ENCODE assay signal across 17 cellular contexts in the genomic region with DNA sequence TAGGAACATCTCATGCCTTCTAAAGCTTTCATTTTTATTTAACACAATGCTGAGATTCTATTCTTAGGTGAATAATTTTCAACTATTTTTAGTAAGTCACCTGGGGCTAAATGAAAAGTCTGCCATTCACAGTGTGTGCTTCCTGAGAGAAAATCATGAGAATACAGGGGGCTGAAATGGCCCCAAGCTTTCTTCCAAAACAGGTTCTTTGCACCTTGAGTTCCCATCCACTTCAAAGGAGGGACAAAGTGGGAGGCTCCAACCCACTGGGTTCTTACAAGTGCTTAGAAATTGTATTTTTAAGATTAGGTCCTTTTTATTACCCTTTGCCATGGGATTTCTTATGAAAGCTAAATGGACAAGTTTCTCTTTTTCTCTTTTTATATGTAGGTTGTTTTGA. TPM values are rescaled to one million over a fixed set of nuclear protein-coding genes. Genes with fewer than 3 reads are reported as not detected.
DNase-seq lines count a peak whose midpoint lies in the region; ATAC-seq and TF ChIP-seq lines count a peak whose summit lies in the region.
"Had no signal": no experiment of that assay in that cellular context is flagged by ENCODE, and none has a peak within 500 bp of the region (broad histone marks: within the 10 kb centered on the region; RNA-seq: fewer than 3 reads in every experiment).

No MANE protein-coding gene starts in this region.

- H3K9me3 Mint-ChIP-seq in MCF 10A (ENCODE audit: unreplicated experiment) (no peaks in the 10 kb centered on the region), chondrocyte (ENCODE audit: low read depth) (no peaks in the 10 kb centered on the region)
- H3K9me3 Mint-ChIP-seq: endodermal cell had no signal

- H3K4me1 Mint-ChIP-seq in MCF 10A (ENCODE audit: insufficient read depth, unreplicated experiment) = no peaks in the 10 kb centered on the region
- H3K4me1 Mint-ChIP-seq in chondrocyte (ENCODE audit: low read depth) = peaks cover 56% of the 10 kb centered on the region

- POLR2A ChIA-PET in MCF 10A (lab: Yijun Ruan, JAX) = interaction anchor here (1.1 to 2.6 kb wide), 2 partner anchors 22 to 445 kb away, joined by 3 to 10 read pairs; a partner anchor contains a TSS

- no peaks in the 10 kb centered on the region for H3K9me3 ChIP-seq in breast epithelium
- H3K9me3 ChIP-seq in SJCRH30 (replicated peaks) = no peaks in the 10 kb centered on the region
- H3K9me3 ChIP-seq in lower lobe of right lung = no peaks in the 10 kb centered on the region
- H3K9me3 ChIP-seq: heart right ventricle, suprapubic skin had no signal

- H3K36me3 Mint-ChIP-seq in MCF 10A (ENCODE audit: insufficient read depth, unreplicated experiment) (peaks cover 54% of the 10 kb centered on the region), chondrocyte (ENCODE audit: low read depth) (peaks cover 19% of the 10 kb centered on the region)

- no peak overlapping the region for H3K4me3 ChIP-seq in breast epithelium
- H3K4me3 ChIP-seq in SJCRH30 = no peak overlapping the region
- H3K4me3 ChIP-seq in lower lobe of right lung = no peak overlapping the region
- H3K4me3 ChIP-seq: heart right ventricle, suprapubic skin had no signal

- no peak for ATAC-seq in lower lobe of right lung
- no peak for ATAC-seq in GM21447 (IDR thresholded peaks at IDR 0.05; ENCODE audit: unreplicated experiment)
- ATAC-seq: heart right ventricle, left ventricle myocardium superior had no signal

- no peaks in the 10 kb centered on the region for H3K27me3 ChIP-seq in breast epithelium
- H3K27me3 ChIP-seq in SJCRH30 = no peaks in the 10 kb centered on the region
- H3K27me3 ChIP-seq in lower lobe of right lung (ENCODE audit: low read depth) = no peaks in the 10 kb centered on the region
- H3K27me3 ChIP-seq: heart right ventricle, suprapubic skin had no signal

- H3K27ac Mint-ChIP-seq in MCF 10A (ENCODE audit: low read depth, unreplicated experiment) (no peak overlapping the region), chondrocyte (ENCODE audit: unreplicated experiment) (peak overlapping the region; percentile 84)
- H3K27ac Mint-ChIP-seq: endodermal cell had no signal

- H3K36me3 ChIP-seq in breast epithelium (no peaks in the 10 kb centered on the region), SJCRH30 (peaks cover 19% of the 10 kb centered on the region), lower lobe of right lung (peaks cover 13% of the 10 kb centered on the region)

- no peak for TF ChIP-seq CTCF in MCF 10A (IDR thresholded peaks at IDR 0.05; ENCODE audit: unreplicated experiment)
- TF ChIP-seq CTCF in breast epithelium (IDR thresholded peaks at IDR 0.05) = no peak
- TF ChIP-seq CTCF in chondrocyte (IDR thresholded peaks at IDR 0.05) = no peak
- no peak for TF ChIP-seq CTCF in lower lobe of right lung (IDR thresholded peaks at IDR 0.05)

- H3K4me1 ChIP-seq in breast epithelium (no peaks in the 10 kb centered on the region), SJCRH30 (peaks cover 55% of the 10 kb centered on the region), lower lobe of right lung (no peaks in the 10 kb centered on the region)

- no peak for TF ChIP-seq POLR2A in breast epithelium (IDR thresholded peaks at IDR 0.05)

- BruUV-seq in MCF 10A (replicated peaks; lab: Mats Ljungman, UMichigan) = TSS peak; percentile 1

- H3K27me3 Mint-ChIP-seq in MCF 10A (ENCODE audit: insufficient read depth, unreplicated experiment) = no peaks in the 10 kb centered on the region
- H3K27me3 Mint-ChIP-seq in chondrocyte (ENCODE audit: low read depth) = no peaks in the 10 kb centered on the region

- intact Hi-C loops in MCF 10A (cut with micrococcal nuclease) = loop anchor here (5.0 kb wide), 1 partner anchor 84 kb away; a partner anchor contains a TSS
- intact Hi-C loops in breast epithelium (cut with DNase I; ENCODE audit: low total_unique reads) = no loop called here
- intact Hi-C loops in lower lobe of right lung (cut with DNase I) = no loop called here

- CTCF ChIA-PET in MCF 10A (lab: Yijun Ruan, JAX) = interaction anchor here (0.6 to 3.7 kb wide), 5 partner anchors 10 to 562 kb away, joined by 3 to 29 read pairs (median 5); a partner anchor contains a TSS

- DNase-seq in MCF 10A (ENCODE audit: unreplicated experiment) = no peak
- no peak for DNase-seq in breast epithelium (ENCODE audit: low spot score in 2 of 2)
- DNase-seq in SJCRH30 = no peak
- DNase-seq in chondrocyte (ENCODE audit: low spot score) = no peak
- DNase-seq in lower lobe of right lung = no peak
- no peak for DNase-seq in NCI-H1436 (lab: John Stamatoyannopoulos, UW)
- DNase-seq: activated CD4-positive, alpha-beta T cell treated with anti-CD3 and anti-CD28 coated beads, Interleukin-2, amount 50 U/mL, for 48 hours; DND-41; endodermal cell; heart right ventricle; KBM-7; left ventricle myocardium superior; NCI-H2029; NK-92 treated with Interleukin-12 subunit alpha and Interleukin-12 subunit beta, amount 100 ng/mL, for 24 hours; RPMI8226 had no signal

- H3K4me3 Mint-ChIP-seq in MCF 10A (ENCODE audit: unreplicated experiment) (no peak overlapping the region), chondrocyte (ENCODE audit: unreplicated experiment) (no peak overlapping the region)
- H3K4me3 Mint-ChIP-seq: endodermal cell had no signal

- no peak overlapping the region for H3K27ac ChIP-seq in breast epithelium
- peak overlapping the region; percentile 85 for H3K27ac ChIP-seq in SJCRH30
- H3K27ac ChIP-seq in lower lobe of right lung = no peak overlapping the region
- H3K27ac ChIP-seq: heart right ventricle, suprapubic skin had no signal

RNA-seq across cellular contexts. Expression of a gene that starts 21.5 kb away (rescaled TPM):
- total RNA-seq in MCF 10A (2022) = 27.8 and 33.7 TPM in 2 replicates
- total RNA-seq in breast epithelium = 10 to 100 TPM; 25.0 to 38.2 (median 30.5) TPM
- total RNA-seq in SJCRH30 (2014; rRNA removed; shearing (Covaris generic)) = 50.2 and 66.6 TPM in 2 replicates
- 12.6 to 15.4 TPM (median 14.4 TPM) in 3 replicates for total RNA-seq in chondrocyte
- 22.8 TPM for total RNA-seq in lower lobe of right lung
